ENCODE assay signal across 20 cellular contexts in the genomic region with DNA sequence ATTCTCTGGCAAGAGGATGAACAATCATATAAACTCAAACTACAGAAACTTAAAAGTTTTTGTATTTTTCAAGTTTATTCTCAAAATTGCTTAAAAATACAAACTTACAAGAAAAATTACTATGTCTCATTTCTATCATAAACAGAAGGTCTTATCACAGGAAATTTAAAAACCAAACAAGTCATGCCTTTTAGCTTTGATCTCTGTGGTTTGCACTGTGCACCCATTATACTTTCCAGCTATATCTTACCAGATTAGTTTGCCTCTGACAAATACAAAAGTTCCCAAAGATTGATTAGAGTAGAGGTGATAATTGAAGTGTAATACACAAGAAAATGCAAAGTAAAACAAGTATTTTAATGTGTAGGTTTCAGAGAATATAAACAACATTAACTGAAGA.
"Had no signal": no experiment of that assay in that cellular context is flagged by ENCODE, and none has a peak within 500 bp of the region (broad histone marks: within the 10 kb centered on the region; RNA-seq: fewer than 3 reads in every experiment).

No MANE protein-coding gene starts in this region.

- H3K4me1 ChIP-seq: esophagus muscularis mucosa, gastroesophageal sphincter, upper lobe of right lung, vagina had no signal

- H3K9me3 Mint-ChIP-seq: naive thymus-derived CD8-positive, alpha-beta T cell; stimulated activated naive B cell treated with anti-CD40 and anti-IgM and Interleukin-4, amounts not matched to agents 10 μg/mL and 1 μg/mL and 100 μg/mL, for 72 hours; stimulated activated naive CD8-positive, alpha-beta T cell treated with anti-CD3 and anti-CD28 coated beads, Interleukin-15, amount 100 ng/mL, for 72 hours had no signal

- H3K27ac Mint-ChIP-seq: stimulated activated naive B cell treated with anti-CD40 and anti-IgM and Interleukin-4, amounts not matched to agents 10 μg/mL and 1 μg/mL and 100 μg/mL, for 72 hours; stimulated activated naive CD8-positive, alpha-beta T cell treated with anti-CD3 and anti-CD28 coated beads, Interleukin-15, amount 100 ng/mL, for 72 hours had no signal

- H3K27me3 Mint-ChIP-seq: naive thymus-derived CD8-positive, alpha-beta T cell; stimulated activated naive B cell treated with anti-CD40 and anti-IgM and Interleukin-4, amounts not matched to agents 10 μg/mL and 1 μg/mL and 100 μg/mL, for 72 hours; stimulated activated naive CD8-positive, alpha-beta T cell treated with anti-CD3 and anti-CD28 coated beads, Interleukin-15, amount 100 ng/mL, for 72 hours had no signal

- H3K27me3 ChIP-seq: esophagus muscularis mucosa, gastroesophageal sphincter, neutrophil, testis, tibial nerve, upper lobe of right lung, vagina had no signal

- H3K27ac ChIP-seq: epithelial cell of prostate, esophagus muscularis mucosa, gastroesophageal sphincter, neutrophil, testis, tibial nerve, upper lobe of right lung, vagina had no signal

- H3K4me3 ChIP-seq: esophagus muscularis mucosa, gastroesophageal sphincter, mucosa of descending colon, testis, tibial nerve, upper lobe of right lung, vagina had no signal

- DNase-seq: effector memory CD4-positive, alpha-beta T cell; foreskin fibroblast; glutamatergic neuron; islet precursor cell; mammary epithelial cell; mucosa of descending colon; naive thymus-derived CD8-positive, alpha-beta T cell; posterior cingulate gyrus; stimulated activated CD4-positive, alpha-beta T cell treated with anti-CD3 and anti-CD28 coated beads, Interleukin-2, amount 100 ng/mL, for 24 hours; stimulated activated CD4-positive, alpha-beta T cell treated with anti-CD3 and anti-CD28 coated beads, Interleukin-4, amount 100 ng/mL, for 4 hours; stimulated activated naive B cell treated with anti-CD40 and anti-IgM and Interleukin-4, amounts not matched to agents 10 μg/mL and 1 μg/mL and 100 μg/mL, for 72 hours; stimulated activated naive CD8-positive, alpha-beta T cell treated with anti-CD3 and anti-CD28 coated beads, Interleukin-15, amount 100 ng/mL, for 72 hours; testis; upper lobe of right lung had no signal

- H3K9me3 ChIP-seq: esophagus muscularis mucosa, gastroesophageal sphincter, mucosa of descending colon, neutrophil, testis, tibial nerve, upper lobe of right lung, vagina had no signal

- H3K4me3 Mint-ChIP-seq: stimulated activated naive B cell treated with anti-CD40 and anti-IgM and Interleukin-4, amounts not matched to agents 10 μg/mL and 1 μg/mL and 100 μg/mL, for 72 hours; stimulated activated naive CD8-positive, alpha-beta T cell treated with anti-CD3 and anti-CD28 coated beads, Interleukin-15, amount 100 ng/mL, for 72 hours had no signal

- H3K36me3 ChIP-seq: neutrophil, vagina had no signal
